ENCODE assay signal across 9 cellular contexts in genomic region chr3:161070252-161070930, GRCh38. TPM values are rescaled to one million over a fixed set of nuclear protein-coding genes. Genes with fewer than 3 reads are reported as not detected.
DNase-seq lines count a peak whose midpoint lies in the region; ATAC-seq, FAIRE-seq and TF ChIP-seq lines count a peak whose summit lies in the region.
"Had no signal": no experiment of that assay in that cellular context is flagged by ENCODE, and none has a peak within 500 bp of the region (broad histone marks: within the 10 kb centered on the region; RNA-seq: fewer than 3 reads in every experiment).

No MANE protein-coding gene starts in this region.

- H4K5ac ChIP-seq in H9 (ENCODE audit: insufficient read length, low read depth, low read length): no peak overlapping the region

- peaks cover 26% of the 10 kb centered on the region for H3K36me3 ChIP-seq in BLaER1

- H3K27me3 ChIP-seq in BLaER1 (no peaks in the 10 kb centered on the region), H9 (ENCODE audit: insufficient read depth, low read length) (no peaks in the 10 kb centered on the region), foreskin keratinocyte (no peaks in the 10 kb centered on the region)

- H3K27me3 Mint-ChIP-seq in H9 (ENCODE audit: low read depth): no peaks in the 10 kb centered on the region
- H3K27me3 Mint-ChIP-seq in activated naive CD8-positive, alpha-beta T cell treated with anti-CD3 and anti-CD28 coated beads for 36 hours: no peaks in the 10 kb centered on the region

- H4K8ac ChIP-seq in H9 (replicated peaks; ENCODE audit: insufficient read length, low read depth, low read length): no peak overlapping the region

- H3K14ac ChIP-seq in H9 (ENCODE audit: insufficient read depth, low read length): no peak overlapping the region

- no peak overlapping the region for H3K18ac ChIP-seq in H9 (ENCODE audit: insufficient read length, low read depth, low read length)

- no peaks in the 10 kb centered on the region for H3K23me2 ChIP-seq in H9 (ENCODE audit: insufficient read length, low read depth, low read length, poor library complexity, severe bottlenecking)

- H2BK15ac ChIP-seq in H9 (ENCODE audit: low read depth, low read length): no peak overlapping the region

- TF ChIP-seq CTCF in H9 (conservative IDR thresholded peaks at IDR 0.05): no peak
- TF ChIP-seq CTCF in foreskin keratinocyte (conservative IDR thresholded peaks at IDR 0.05): no peak

- H3K36me3 Mint-ChIP-seq in H9 (ENCODE audit: insufficient read depth in 1 of 3, low read depth in 3 of 3): no peaks in the 10 kb centered on the region
- H3K36me3 Mint-ChIP-seq in activated naive CD8-positive, alpha-beta T cell treated with anti-CD3 and anti-CD28 coated beads for 36 hours: peaks cover 18% of the 10 kb centered on the region

- H3K27ac ChIP-seq in BLaER1: peak overlapping the region; percentile 23; the same call in 1 of the 2 replicates
- no peak overlapping the region for H3K27ac ChIP-seq in H9 (ENCODE audit: insufficient read length, low read depth, low read length)
- no peak overlapping the region for H3K27ac ChIP-seq in foreskin keratinocyte

- no peak overlapping the region for H3K4me3 ChIP-seq in BLaER1

- H3K4me3 Mint-ChIP-seq in H9: no peak overlapping the region; a peak in 1 of 5 replicates
- H3K4me3 Mint-ChIP-seq in activated naive CD8-positive, alpha-beta T cell treated with anti-CD3 and anti-CD28 coated beads for 36 hours: peak overlapping the region; percentile 10

- H3K9me3 Mint-ChIP-seq in H9: no peaks in the 10 kb centered on the region
- no peaks in the 10 kb centered on the region for H3K9me3 Mint-ChIP-seq in activated naive CD8-positive, alpha-beta T cell treated with anti-CD3 and anti-CD28 coated beads for 36 hours

- H3K4ac ChIP-seq in H9 (ENCODE audit: low read depth, low read length): no peak overlapping the region

- no peaks in the 10 kb centered on the region for H3K79me2 ChIP-seq in H9 (ENCODE audit: insufficient read depth, low read length)

- H3K9ac ChIP-seq in BLaER1 (no peak overlapping the region), H9 (ENCODE audit: extremely low read depth, insufficient read length, low read length) (no peak overlapping the region)

- H2AFZ ChIP-seq in H9 (ENCODE audit: low read length): no peak overlapping the region

- no peak overlapping the region for H2BK5ac ChIP-seq in H9 (ENCODE audit: insufficient read length, low read length)

- H4K20me1 ChIP-seq in BLaER1 (no peaks in the 10 kb centered on the region), H9 (ENCODE audit: control insufficient read depth, insufficient read depth, insufficient read length) (no peaks in the 10 kb centered on the region)

- H3T11ph ChIP-seq in H9 (ENCODE audit: low read length): no peak overlapping the region

- H2AK5ac ChIP-seq in H9 (ENCODE audit: insufficient read length, low read length): no peak overlapping the region

- H2BK12ac ChIP-seq in H9 (ENCODE audit: insufficient read length, low read depth, low read length): no peak overlapping the region

- ATAC-seq in foreskin keratinocyte (peak; percentile 3), HG02588 (IDR thresholded peaks at IDR 0.05; ENCODE audit: unreplicated experiment) (no peak)

- H3K4me1 Mint-ChIP-seq in H9: peaks cover 11 to 15% of the 10 kb centered on the region in 2 experiments
- peaks cover 46% of the 10 kb centered on the region for H3K4me1 Mint-ChIP-seq in activated naive CD8-positive, alpha-beta T cell treated with anti-CD3 and anti-CD28 coated beads for 36 hours

- H3K4me2 ChIP-seq in BLaER1 (peak overlapping the region; percentile 56), H9 (ENCODE audit: insufficient read depth, insufficient read length, low read length) (no peak overlapping the region)

- no peak overlapping the region for H3K23ac ChIP-seq in H9 (ENCODE audit: insufficient read length, low read depth, low read length)

- WGBS in H9 (ENCODE audit: extremely low coverage, insufficient read length, low lambda C conversion rate): no CpG with 5 or more reads among the region's 9 CpGs

- H3K9me3 ChIP-seq in BLaER1 (no peaks in the 10 kb centered on the region), H9 (ENCODE audit: control insufficient read depth, low read depth, low read length) (no peaks in the 10 kb centered on the region)

- no peak overlapping the region for H4K91ac ChIP-seq in H9 (ENCODE audit: insufficient read length, low read depth, low read length)

- FAIRE-seq in frontal cortex (lab: Jason Lieb, UNC): no peak

- no peak overlapping the region for H2BK120ac ChIP-seq in H9 (ENCODE audit: low read depth, low read length, poor library complexity, severe bottlenecking)

- no peak overlapping the region for H3K56ac ChIP-seq in H9 (ENCODE audit: insufficient read length, low read depth, low read length)

- H3K4me1 ChIP-seq in BLaER1 (peaks cover 28% of the 10 kb centered on the region), H9 (ENCODE audit: insufficient read depth, low read length) (no peaks in the 10 kb centered on the region), foreskin keratinocyte (no peaks in the 10 kb centered on the region)

- peak overlapping the region in 2 of 3 experiments; percentile 71 to 76; a peak in 2 of 7 replicates for H3K27ac Mint-ChIP-seq in H9
- peak overlapping the region; percentile 84 for H3K27ac Mint-ChIP-seq in activated naive CD8-positive, alpha-beta T cell treated with anti-CD3 and anti-CD28 coated beads for 36 hours

- no peaks in the 10 kb centered on the region for H3K79me1 ChIP-seq in H9 (ENCODE audit: insufficient read depth, low read depth, low read length, poor library complexity, severe bottlenecking)

- H2BK20ac ChIP-seq in H9 (ENCODE audit: low read depth, low read length, poor library complexity, severe bottlenecking): no peak overlapping the region

- DNase-seq in H9: no peak
- DNase-seq in activated naive CD8-positive, alpha-beta T cell treated with anti-CD3 and anti-CD28 coated beads for 36 hours: no peak
- DNase-seq in foreskin keratinocyte: no peak
- no peak for DNase-seq in frontal cortex (ENCODE audit: low spot score in 2 of 2)
- no peak for DNase-seq in NCI-H345 treated with DMSO at 0.1 percent for 48 hours (lab: John Stamatoyannopoulos, UW; ENCODE audit: unreplicated experiment)
- no peak for DNase-seq in hypothalamus (lab: John Stamatoyannopoulos, UW)
- DNase-seq: NCI-H748 treated with DMSO at 0.1 percent for 48 hours had no signal

RNA-seq across cellular contexts. Expression of gene B3GALNT1, which starts 34.8 kb away (rescaled TPM):
- 13.2 and 14.7 TPM in 2 replicates for total RNA-seq in H9 (2021)
- total RNA-seq in activated naive CD8-positive, alpha-beta T cell treated with anti-CD3 and anti-CD28 coated beads for 36 hours: 10 to 100 TPM; 14.0 to 16.4 TPM
- total RNA-seq in foreskin keratinocyte: 8.6 and 9.0 TPM in 2 replicates
- polyA plus RNA-seq in foreskin keratinocyte: 3.5 and 4.1 TPM in 2 replicates
- total RNA-seq in frontal cortex: 152 TPM
